9 cellular contexts compared by ENCODE assay signal in genomic region chr10:131312261-131312801, GRCh38. TPM values are rescaled to one million over a fixed set of nuclear protein-coding genes. Genes with fewer than 3 reads are reported as not detected.
DNase-seq lines count a peak whose midpoint lies in the region; ATAC-seq and TF ChIP-seq lines count a peak whose summit lies in the region.
"Had no signal": no experiment of that assay in that cellular context is flagged by ENCODE, and none has a peak within 500 bp of the region (broad histone marks: within the 10 kb centered on the region; RNA-seq: fewer than 3 reads in every experiment).

No MANE protein-coding gene starts in this region.

- 0% methylated on average over 10 of the region's 46 CpGs for WGBS in suprapubic skin

- ATAC-seq in activated CD8-positive, alpha-beta memory T cell treated with anti-CD3 and anti-CD28 coated beads, Interleukin-2, amount 10 ng/mL, durations not matched to agents 7 days and 5 days: peak; percentile 48
- ATAC-seq in GM19328 (IDR thresholded peaks at IDR 0.05; ENCODE audit: unreplicated experiment): no peak
- ATAC-seq in GM21447 (IDR thresholded peaks at IDR 0.05; ENCODE audit: unreplicated experiment): no peak
- no peak for ATAC-seq in GM21367 (IDR thresholded peaks at IDR 0.05; ENCODE audit: unreplicated experiment)
- ATAC-seq: CD8-positive, alpha-beta T cell had no signal

- no peak for TF ChIP-seq POLR2A in suprapubic skin (IDR thresholded peaks at IDR 0.05)

- TF ChIP-seq EP300 in suprapubic skin (IDR thresholded peaks at IDR 0.05): no peak

- H3K27me3 ChIP-seq in suprapubic skin: peaks cover 63% of the 10 kb centered on the region

- no peak for DNase-seq in activated CD8-positive, alpha-beta memory T cell treated with anti-CD3 and anti-CD28 coated beads, Interleukin-2, amount 10 ng/mL, durations not matched to agents 7 days and 5 days
- DNase-seq in activated CD8-positive, alpha-beta memory T cell treated with anti-CD3 and anti-CD28 coated beads for 24 hours: no peak
- DNase-seq in NCI-H774 (lab: John Stamatoyannopoulos, UW) (peak; percentile 26), iPS-NIHi7 (ENCODE audit: extremely low spot score) (peak; percentile 49), suprapubic skin (ENCODE audit: low spot score in 2 of 2) (no peak)
- DNase-seq: CD8-positive, alpha-beta T cell had no signal

- no peak overlapping the region for H3K27ac Mint-ChIP-seq in activated CD8-positive, alpha-beta memory T cell treated with anti-CD3 and anti-CD28 coated beads, Interleukin-2, amount 10 ng/mL, durations not matched to agents 7 days and 5 days
- H3K27ac Mint-ChIP-seq: CD8-positive, alpha-beta T cell had no signal

- no peaks in the 10 kb centered on the region for H3K36me3 Mint-ChIP-seq in activated CD8-positive, alpha-beta memory T cell treated with anti-CD3 and anti-CD28 coated beads, Interleukin-2, amount 10 ng/mL, durations not matched to agents 7 days and 5 days
- H3K36me3 Mint-ChIP-seq: CD8-positive, alpha-beta T cell had no signal

- H3K9me3 Mint-ChIP-seq in activated CD8-positive, alpha-beta memory T cell treated with anti-CD3 and anti-CD28 coated beads, Interleukin-2, amount 10 ng/mL, durations not matched to agents 7 days and 5 days (ENCODE audit: low read depth): no peaks in the 10 kb centered on the region
- H3K9me3 Mint-ChIP-seq: CD8-positive, alpha-beta T cell had no signal

- peak in 1 of 2 donors; percentile 19 for TF ChIP-seq CTCF in suprapubic skin (IDR thresholded peaks at IDR 0.05)

- peak overlapping the region; percentile 49 for H3K4me3 ChIP-seq in suprapubic skin

- H3K4me1 ChIP-seq in suprapubic skin: peaks cover 27% of the 10 kb centered on the region

- no peak overlapping the region for H3K27ac ChIP-seq in suprapubic skin

- H3K4me1 Mint-ChIP-seq in activated CD8-positive, alpha-beta memory T cell treated with anti-CD3 and anti-CD28 coated beads, Interleukin-2, amount 10 ng/mL, durations not matched to agents 7 days and 5 days: peaks cover 18% of the 10 kb centered on the region

- H3K4me3 Mint-ChIP-seq in activated CD8-positive, alpha-beta memory T cell treated with anti-CD3 and anti-CD28 coated beads, Interleukin-2, amount 10 ng/mL, durations not matched to agents 7 days and 5 days: peak overlapping the region; percentile 52

- CTCF ChIA-PET in activated CD8-positive, alpha-beta memory T cell treated with anti-CD3 and anti-CD28 coated beads, Interleukin-2, amount 10 ng/mL, durations not matched to agents 7 days and 5 days (lab: Charles Lee): no interaction called here

- no peaks in the 10 kb centered on the region for H3K9me3 ChIP-seq in suprapubic skin

- H3K36me3 ChIP-seq in suprapubic skin: no peaks in the 10 kb centered on the region

- H3K27me3 Mint-ChIP-seq in activated CD8-positive, alpha-beta memory T cell treated with anti-CD3 and anti-CD28 coated beads, Interleukin-2, amount 10 ng/mL, durations not matched to agents 7 days and 5 days: peaks cover 24% of the 10 kb centered on the region

RNA-seq across cellular contexts. Expression of gene TCERG1L, which starts 0.8 kb away (rescaled TPM):
- under 1 TPM; 0.20 to 0.49 TPM for total RNA-seq in activated CD8-positive, alpha-beta memory T cell treated with anti-CD3 and anti-CD28 coated beads, Interleukin-2, amount 10 ng/mL, durations not matched to agents 7 days and 5 days
- 1 to 10 TPM in 1 of 4 donors, under 1 TPM in 3; 0.32 to 1.0 (median 0.51) TPM for total RNA-seq in suprapubic skin

Comparison
In these comparisons a context has a peak if more than half of its experiments do, and no peak if none do; other contexts are left out.
1. DNase-seq: peak in NCI-H774 (single experiment) and iPS-NIHi7 (single experiment); none in activated CD8-positive, alpha-beta memory T cell treated with anti-CD3 and anti-CD28 coated beads, Interleukin-2, amount 10 ng/mL, durations not matched to agents 7 days and 5 days (single experiment), activated CD8-positive, alpha-beta memory T cell treated with anti-CD3 and anti-CD28 coated beads for 24 hours (single experiment) and suprapubic skin (0 of 2).